In genomic region chr3:27606537-27606936, GRCh38 we compare ENCODE assay signal across 1 cellular context.
TF ChIP-seq lines count a peak whose summit lies in the region.

No MANE protein-coding gene starts in this region.

TF ChIP-seq in IMR-90, 13 proteins besides CTCF, POLR2A, EP300 and RAD21 (continued from another document):
- TF ChIP-seq MAZ (IDR thresholded peaks at IDR 0.05; ENCODE audit: borderline replicate concordance, low read depth, low read length) (no peak), MXI1 (IDR thresholded peaks at IDR 0.05; ENCODE audit: borderline replicate concordance, low read depth, low read length) (no peak), CHD1 (IDR thresholded peaks at IDR 0.05; ENCODE audit: low read depth, low read length) (no peak), USF2 (IDR thresholded peaks at IDR 0.05; ENCODE audit: low read depth, low read length) (no peak), BHLHE40 (IDR thresholded peaks at IDR 0.05; ENCODE audit: low read depth, low read length) (no peak), RCOR1 (IDR thresholded peaks at IDR 0.05; ENCODE audit: insufficient replicate concordance, low read length) (no peak), CEBPB (IDR thresholded peaks at IDR 0.05; ENCODE audit: low read depth, low read length) (no peak), RFX5 (IDR thresholded peaks at IDR 0.05; ENCODE audit: low read depth, low read length) (no peak), NFE2L2 (IDR thresholded peaks at IDR 0.05; ENCODE audit: low read depth, low read length) (no peak)
- TF ChIP-seq, protein P1, sequence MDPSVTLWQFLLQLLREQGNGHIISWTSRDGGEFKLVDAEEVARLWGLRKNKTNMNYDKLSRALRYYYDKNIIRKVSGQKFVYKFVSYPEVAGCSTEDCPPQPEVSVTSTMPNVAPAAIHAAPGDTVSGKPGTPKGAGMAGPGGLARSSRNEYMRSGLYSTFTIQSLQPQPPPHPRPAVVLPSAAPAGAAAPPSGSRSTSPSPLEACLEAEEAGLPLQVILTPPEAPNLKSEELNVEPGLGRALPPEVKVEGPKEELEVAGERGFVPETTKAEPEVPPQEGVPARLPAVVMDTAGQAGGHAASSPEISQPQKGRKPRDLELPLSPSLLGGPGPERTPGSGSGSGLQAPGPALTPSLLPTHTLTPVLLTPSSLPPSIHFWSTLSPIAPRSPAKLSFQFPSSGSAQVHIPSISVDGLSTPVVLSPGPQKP (IDR thresholded peaks at IDR 0.05; ENCODE audit: borderline replicate concordance, low read depth, low read length), result no peak
